1 cellular context compared by ENCODE assay signal in genomic region chr1:110338200-110339039, GRCh38.
TF ChIP-seq lines count a peak whose summit lies in the region.

No MANE protein-coding gene starts in this region.

TF ChIP-seq in HepG2, 621 proteins besides CTCF, POLR2A, EP300 and RAD21 (continued from another document):
- no peak for TF ChIP-seq GPBP1L1 (CRISPR knock-in tag; IDR thresholded peaks at IDR 0.05)
- peak; percentile 26; the same call in 1 of the 2 replicates for TF ChIP-seq ZC3H4 (CRISPR knock-in tag; IDR thresholded peaks at IDR 0.05; ENCODE audit: borderline replicate concordance)
- no peak for TF ChIP-seq FOXM1 (CRISPR knock-in tag; IDR thresholded peaks at IDR 0.05)
- no peak for TF ChIP-seq PHF5A (CRISPR knock-in tag; IDR thresholded peaks at IDR 0.05; ENCODE audit: low read depth, unreplicated experiment)
- TF ChIP-seq MLX (CRISPR knock-in tag; IDR thresholded peaks at IDR 0.05): no peak; the same call in 1 of the 2 replicates
- TF ChIP-seq RORA (CRISPR knock-in tag; IDR thresholded peaks at IDR 0.05): no peak
- no peak; the same call in 1 of the 2 replicates for TF ChIP-seq ATF1 (CRISPR knock-in tag; IDR thresholded peaks at IDR 0.05)
- TF ChIP-seq GATA4 (IDR thresholded peaks at IDR 0.05; ENCODE audit: borderline replicate concordance, low read depth): peak; percentile 20; the same call in 1 of the 2 replicates
- TF ChIP-seq NFE2 (CRISPR knock-in tag; IDR thresholded peaks at IDR 0.05): no peak
- no peak for TF ChIP-seq ZNF674 (CRISPR knock-in tag; IDR thresholded peaks at IDR 0.05; ENCODE audit: low read depth)
- TF ChIP-seq ZNF430 (CRISPR knock-in tag; IDR thresholded peaks at IDR 0.05): peak; percentile 93
- TF ChIP-seq SIN3B (IDR thresholded peaks at IDR 0.05; ENCODE audit: low read length): no peak
- peak; percentile 92 for TF ChIP-seq HOXA3 (CRISPR knock-in tag; IDR thresholded peaks at IDR 0.05)
- TF ChIP-seq BHLHE40 (IDR thresholded peaks at IDR 0.05; ENCODE audit: low read length): peak; percentile 87
- no peak for TF ChIP-seq RFX3 (CRISPR knock-in tag; IDR thresholded peaks at IDR 0.05)
- no peak; the same call in 1 of the 2 replicates for TF ChIP-seq ONECUT2 (CRISPR knock-in tag; IDR thresholded peaks at IDR 0.05)
- TF ChIP-seq IRX3 (CRISPR knock-in tag; IDR thresholded peaks at IDR 0.05; ENCODE audit: borderline replicate concordance, low read depth): 0 out of 2 replicates have a peak, but pooled peaks have one; percentile 44
- peak; percentile 79; the same call in 1 of the 2 replicates for TF ChIP-seq SNAPC5 (CRISPR knock-in tag; IDR thresholded peaks at IDR 0.05; ENCODE audit: borderline replicate concordance)
- TF ChIP-seq TIGD3 (CRISPR knock-in tag; IDR thresholded peaks at IDR 0.05; ENCODE audit: borderline replicate concordance): no peak
- no peak for TF ChIP-seq THAP8 (CRISPR knock-in tag; IDR thresholded peaks at IDR 0.05; ENCODE audit: borderline replicate concordance)
- no peak for TF ChIP-seq BRCA1 (CRISPR knock-in tag; IDR thresholded peaks at IDR 0.05)
- no peak for TF ChIP-seq RCOR2 (CRISPR knock-in tag; IDR thresholded peaks at IDR 0.05)
- 0 out of 2 replicates have a peak, but pooled peaks have one; percentile 65 for TF ChIP-seq ZNF552 (CRISPR knock-in tag; IDR thresholded peaks at IDR 0.05; ENCODE audit: borderline replicate concordance)
- TF ChIP-seq ZNF720 (CRISPR knock-in tag; IDR thresholded peaks at IDR 0.05): no peak
- no peak for TF ChIP-seq ZSCAN5A (CRISPR knock-in tag; IDR thresholded peaks at IDR 0.05; ENCODE audit: borderline replicate concordance)
- TF ChIP-seq SAFB2 (CRISPR knock-in tag; IDR thresholded peaks at IDR 0.05; ENCODE audit: borderline replicate concordance, low read depth): 0 out of 2 replicates have a peak, but pooled peaks have one; percentile 64
- peak; percentile 24 for TF ChIP-seq FOXK1 (CRISPR knock-in tag; IDR thresholded peaks at IDR 0.05; ENCODE audit: borderline replicate concordance, low read depth)
- TF ChIP-seq ZNF547 (CRISPR knock-in tag; IDR thresholded peaks at IDR 0.05): peak; percentile 87
- TF ChIP-seq ZNF558 (CRISPR knock-in tag; IDR thresholded peaks at IDR 0.05; ENCODE audit: borderline replicate concordance): no peak; the same call in 1 of the 2 replicates
